ENCODE assay signal across 18 cellular contexts in the genomic region with DNA sequence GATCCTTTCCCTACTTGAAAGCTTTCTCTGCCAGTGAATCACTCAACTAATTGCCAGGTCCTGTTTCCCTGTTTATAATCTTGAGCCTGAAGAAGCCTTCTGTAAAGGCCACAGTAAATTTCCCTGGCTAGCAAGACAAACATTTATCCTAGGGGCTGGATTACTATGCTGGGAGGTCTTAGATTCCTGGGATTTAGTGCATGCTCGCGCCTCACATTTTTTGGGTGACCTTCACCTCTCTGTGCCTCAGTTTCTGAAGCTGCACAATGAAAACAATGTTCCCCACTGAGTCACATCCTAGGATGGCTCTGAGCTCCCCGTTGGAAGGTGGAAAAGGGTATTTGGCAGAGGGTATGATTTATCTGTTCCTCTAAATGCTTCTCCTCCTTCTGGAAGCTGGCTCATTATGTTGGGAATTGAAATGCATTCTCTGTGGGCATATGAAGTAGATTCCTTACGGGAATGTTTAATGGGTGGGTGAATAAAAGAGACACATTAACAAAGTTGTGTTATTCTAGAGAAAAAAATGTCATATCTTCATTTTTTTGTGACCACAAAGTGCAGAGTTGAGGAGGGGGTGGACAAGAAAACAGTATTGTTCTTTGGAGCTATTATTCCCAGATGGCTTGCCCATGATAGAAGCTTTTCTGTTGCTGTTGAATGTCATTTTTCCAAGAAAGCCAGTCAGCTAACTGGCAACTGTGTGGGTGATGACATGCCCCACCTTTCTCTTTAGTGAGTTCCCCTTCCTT. TPM values are rescaled to one million over a fixed set of nuclear protein-coding genes. Genes with fewer than 3 reads are reported as not detected.
A peak's percentile ranks its signal among the peaks of the same experiment; 100 is the strongest.
DNase-seq lines count a peak whose midpoint lies in the region; FAIRE-seq and TF ChIP-seq lines count a peak whose summit lies in the region.
"Had no signal": no experiment of that assay in that cellular context is flagged by ENCODE, and none has a peak within 500 bp of the region (broad histone marks: within the 10 kb centered on the region; RNA-seq: fewer than 3 reads in every experiment).

No MANE protein-coding gene starts in this region.

- WGBS in mesenchymal stem cell, result 3% methylated on average over 4 of the region's 4 CpGs

- peak; percentile 89 for DNase-seq in HFFc6
- peak; percentile 77 for DNase-seq in astrocyte of the hippocampus (ENCODE audit: low read depth, low spot score)
- peak; percentile 75 for DNase-seq in mesenchymal stem cell
- DNase-seq in GM12892 (ENCODE audit: insufficient read length), result no peak
- DNase-seq in retina, result no peak
- DNase-seq in GDM1 (lab: John Stamatoyannopoulos, UW), result no peak
- DNase-seq in NCI-H774 (lab: John Stamatoyannopoulos, UW), result no peak
- DNase-seq: activated CD4-positive, alpha-beta memory T cell treated with anti-CD3 and anti-CD28 coated beads for 36 hours; activated effector memory CD4-positive, alpha-beta T cell treated with anti-CD3 and anti-CD28 coated beads, Interleukin-2, amount 50 U/mL, for 16 hours; DMS79; natural killer cell; NCI-H1930 had no signal

- H2AK5ac ChIP-seq in mesenchymal stem cell (ENCODE audit: low read length, severe bottlenecking), result peak overlapping the region; percentile 66

- H3K4me1 Mint-ChIP-seq in HFFc6 (ENCODE audit: low read depth), result peaks cover 60% of the 10 kb centered on the region
- H3K4me1 Mint-ChIP-seq: central memory CD8-positive, alpha-beta T cell; IgD-negative memory B cell had no signal

- no peak overlapping the region for H4K91ac ChIP-seq in mesenchymal stem cell (ENCODE audit: low read length)

- TF ChIP-seq CTCF in HFFc6 (IDR thresholded peaks at IDR 0.05), result no peak

- H3K18ac ChIP-seq in mesenchymal stem cell (ENCODE audit: low read depth in 1 of 2, low read length in 2 of 2), result peak overlapping the region; percentile 24 to 89

- no peak overlapping the region for H2BK15ac ChIP-seq in mesenchymal stem cell (ENCODE audit: low read depth, poor library complexity, severe bottlenecking)

- peak overlapping the region; percentile 79 for H3K27ac Mint-ChIP-seq in HFFc6
- H3K27ac Mint-ChIP-seq: activated CD4-positive, alpha-beta memory T cell treated with anti-CD3 and anti-CD28 coated beads for 36 hours; IgD-negative memory B cell; natural killer cell had no signal

- no peak overlapping the region for H3K9ac ChIP-seq in mesenchymal stem cell (ENCODE audit: low read length)

- H2AFZ ChIP-seq in ACC112 (ENCODE audit: low read length, unreplicated experiment) (no peak overlapping the region), mesenchymal stem cell (ENCODE audit: low read depth, low read length) (no peak overlapping the region)

- H3K4me2 ChIP-seq in mesenchymal stem cell (ENCODE audit: low read length, poor library complexity, severe bottlenecking), result no peak overlapping the region
- H3K4me2 ChIP-seq: A549 had no signal

- H3K9me3 ChIP-seq in mesenchymal stem cell (ENCODE audit: control insufficient read depth, low read length), result no peaks in the 10 kb centered on the region
- H3K9me3 ChIP-seq: A549, HAP-1 had no signal

- H3K4me1 ChIP-seq in ACC112 (ENCODE audit: control insufficient read depth, insufficient read depth, low read length, unreplicated experiment), result peaks cover 36% of the 10 kb centered on the region
- peaks cover 15% of the 10 kb centered on the region for H3K4me1 ChIP-seq in mesenchymal stem cell (ENCODE audit: control insufficient read depth, insufficient read depth, low read depth, low read length)
- H3K4me1 ChIP-seq: A549, HAP-1 had no signal

- no peaks in the 10 kb centered on the region for H3K36me3 ChIP-seq in ACC112 (ENCODE audit: insufficient read depth, low read length)
- no peaks in the 10 kb centered on the region for H3K36me3 ChIP-seq in mesenchymal stem cell (ENCODE audit: control insufficient read depth in 1 of 2, insufficient read depth in 2 of 2, low read depth in 1 of 2, low read length in 2 of 2)
- H3K36me3 ChIP-seq: HAP-1 had no signal

- peak overlapping the region; percentile 99 for H2BK5ac ChIP-seq in mesenchymal stem cell (ENCODE audit: low read depth, low read length, poor library complexity, severe bottlenecking)

- peak overlapping the region in 1 of 2 experiments; percentile 64 for H3K4ac ChIP-seq in mesenchymal stem cell (ENCODE audit: low read depth in 1 of 2, low read length in 2 of 2)

- H3K36me3 Mint-ChIP-seq in HFFc6 (ENCODE audit: low read depth), result no peaks in the 10 kb centered on the region
- H3K36me3 Mint-ChIP-seq: activated CD4-positive, alpha-beta memory T cell treated with anti-CD3 and anti-CD28 coated beads for 36 hours; IgD-negative memory B cell; natural killer cell had no signal

- no peak overlapping the region for H3K14ac ChIP-seq in mesenchymal stem cell (ENCODE audit: low read length in 2 of 2)

- no peaks in the 10 kb centered on the region for H3K27me3 Mint-ChIP-seq in HFFc6 (ENCODE audit: insufficient read depth)
- H3K27me3 Mint-ChIP-seq: activated CD4-positive, alpha-beta memory T cell treated with anti-CD3 and anti-CD28 coated beads for 36 hours; IgD-negative memory B cell had no signal

- H3K79me1 ChIP-seq in mesenchymal stem cell (replicated peaks; ENCODE audit: low read length, poor library complexity, severe bottlenecking), result no peaks in the 10 kb centered on the region

- no peak overlapping the region; the same call in 1 of the 2 replicates for H3K4me3 ChIP-seq in ACC112 (ENCODE audit: low read depth, low read length)
- H3K4me3 ChIP-seq in mesenchymal stem cell (ENCODE audit: insufficient read depth in 1 of 2, low read depth in 1 of 2, low read length in 2 of 2), result no peak overlapping the region
- H3K4me3 ChIP-seq: A549, HAP-1 had no signal

- TF ChIP-seq POLR2A in GM12892 (IDR thresholded peaks at IDR 0.05; ENCODE audit: low read depth, low read length), result no peak

- no peak overlapping the region for H3K23ac ChIP-seq in mesenchymal stem cell (ENCODE audit: low read length in 2 of 2)

- no peaks in the 10 kb centered on the region for H3K79me2 ChIP-seq in ACC112 (ENCODE audit: control insufficient read depth, insufficient read depth, low read length, unreplicated experiment)

- peak overlapping the region; percentile 69 to 84 for H2BK12ac ChIP-seq in mesenchymal stem cell (ENCODE audit: low read length in 2 of 2)

- no peaks in the 10 kb centered on the region for H3K9me3 Mint-ChIP-seq in HFFc6
- H3K9me3 Mint-ChIP-seq: activated CD4-positive, alpha-beta memory T cell treated with anti-CD3 and anti-CD28 coated beads for 36 hours; central memory CD8-positive, alpha-beta T cell; IgD-negative memory B cell; natural killer cell had no signal

- H3K27ac ChIP-seq in ACC112 (ENCODE audit: low read depth, low read length) (peak overlapping the region; percentile 45), mesenchymal stem cell (ENCODE audit: low read length, poor library complexity, severe bottlenecking) (peak overlapping the region; percentile 92)
- H3K27ac ChIP-seq: A549 had no signal

- no peak overlapping the region for H2BK120ac ChIP-seq in mesenchymal stem cell (ENCODE audit: low read depth, low read length)

- no peak for FAIRE-seq in GM12892 (lab: Jason Lieb, UNC)
- FAIRE-seq: A549, islet of Langerhans had no signal

- peak overlapping the region; percentile 8; the same call in 1 of the 2 replicates for H3K4me3 Mint-ChIP-seq in HFFc6
- H3K4me3 Mint-ChIP-seq: activated CD4-positive, alpha-beta memory T cell treated with anti-CD3 and anti-CD28 coated beads for 36 hours; central memory CD8-positive, alpha-beta T cell; IgD-negative memory B cell; natural killer cell had no signal

- H3K27me3 ChIP-seq in ACC112 (ENCODE audit: insufficient read depth, low read length) (no peaks in the 10 kb centered on the region), mesenchymal stem cell (ENCODE audit: control insufficient read depth in 1 of 2, insufficient read depth in 1 of 2, low read length in 2 of 2) (no peaks in the 10 kb centered on the region)

- H4K8ac ChIP-seq in mesenchymal stem cell (ENCODE audit: low read length), result no peak overlapping the region

RNA-seq across cellular contexts. Expression of a gene that starts 32.4 kb away (rescaled TPM):
- 10 to 100 TPM; 15.5 to 21.1 (median 18.7) TPM for total RNA-seq in HFFc6 (2021; fragmentation: NEBNext Ultra II Directional; extraction: Animal tissue kit (Norgen Biotek cat#: 25700))
- 14.3 TPM for polyA plus RNA-seq in mesenchymal stem cell (2013, experiment 1 of 2)
- polyA plus RNA-seq in mesenchymal stem cell (2013, experiment 2 of 2), result 14.7 TPM
- 24.0 TPM for polyA plus RNA-seq in GM12892 (2012; ENCODE audit: missing spikeins)

RNA-seq across cellular contexts. Expression of a gene that starts 32.6 kb away (rescaled TPM):
- total RNA-seq in HFFc6 (2021; fragmentation: NEBNext Ultra II Directional; extraction: Animal tissue kit (Norgen Biotek cat#: 25700)), result 10 to 100 TPM; 38.7 to 40.3 (median 39.5) TPM
- 16.7 TPM for polyA plus RNA-seq in mesenchymal stem cell (2013, experiment 1 of 2)
- polyA plus RNA-seq in mesenchymal stem cell (2013, experiment 2 of 2), result 16.5 TPM
- polyA plus RNA-seq in GM12892 (2012; ENCODE audit: missing spikeins), result 29.7 TPM

Comparison
In these comparisons a context has a peak if more than half of its experiments do, and no peak if none do; other contexts are left out.
1. DNase-seq: peak in HFFc6 (single experiment), astrocyte of the hippocampus (single experiment) and mesenchymal stem cell (single experiment); none in GM12892 (single experiment), retina (single experiment), GDM1 (single experiment) and NCI-H774 (single experiment).